In the genomic region with DNA sequence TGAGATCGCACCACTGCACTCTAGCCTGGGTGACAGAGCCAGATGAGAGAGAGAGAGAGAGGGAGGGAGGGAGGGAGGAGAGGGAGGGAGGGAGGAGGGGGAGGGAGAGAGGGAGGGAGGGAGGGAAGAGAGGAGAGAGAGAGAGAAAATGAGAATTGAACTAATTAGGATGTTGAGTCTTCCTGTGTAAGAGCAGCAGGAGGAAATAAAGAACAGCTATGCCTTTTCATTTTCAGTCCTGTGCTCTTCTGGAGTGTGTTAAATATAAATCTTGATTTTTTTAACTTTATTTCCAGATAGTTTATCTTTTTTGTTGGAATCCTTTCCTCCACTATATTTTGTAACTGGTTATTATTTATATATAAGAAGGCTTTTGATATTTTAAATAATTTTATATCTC, we compare ENCODE assay signal across 21 cellular contexts.
"Had no signal": no experiment of that assay in that cellular context is flagged by ENCODE, and none has a peak within 500 bp of the region (broad histone marks: within the 10 kb centered on the region; RNA-seq: fewer than 3 reads in every experiment).

No MANE protein-coding gene starts in this region.

- H3K9me3 ChIP-seq: esophagus muscularis mucosa, gastrocnemius medialis, left lung, lower lobe of right lung had no signal

- H3K4me3 Mint-ChIP-seq: mesothelial cell of epicardium had no signal

- H3K27ac ChIP-seq: coronary artery, dorsolateral prefrontal cortex, esophagus muscularis mucosa, foreskin keratinocyte, gastrocnemius medialis, heart right ventricle, left lung, lower lobe of right lung had no signal

- FAIRE-seq: colon, endothelial cell of umbilical vein had no signal

- DNase-seq: dermis blood vessel endothelial cell; dorsolateral prefrontal cortex; effector CD4-positive, alpha-beta T cell; effector memory CD4-positive, alpha-beta T cell; foreskin keratinocyte; gastrocnemius medialis; glutamatergic neuron; head of caudate nucleus; heart right ventricle; hippocampal formation; islet precursor cell; left cardiac atrium; left lung; left ventricle myocardium superior; lower lobe of right lung; mesenchymal stem cell had no signal

- H3K4me1 ChIP-seq: foreskin keratinocyte had no signal

- H3K4me3 ChIP-seq: coronary artery, dorsolateral prefrontal cortex, esophagus muscularis mucosa, gastrocnemius medialis, heart right ventricle, left lung, lower lobe of right lung had no signal

- H3K36me3 ChIP-seq: esophagus muscularis mucosa, gastrocnemius medialis, heart right ventricle, left lung, lower lobe of right lung had no signal

- ATAC-seq: foreskin keratinocyte, gastrocnemius medialis, heart right ventricle, left cardiac atrium, left lung, left ventricle myocardium superior, lower lobe of right lung had no signal

- H3K27me3 ChIP-seq: dorsolateral prefrontal cortex, esophagus muscularis mucosa, gastrocnemius medialis, heart right ventricle, left lung had no signal

- H3K27ac Mint-ChIP-seq: mesothelial cell of epicardium had no signal
